In genomic region chr1:235865565-235866206, GRCh38 we compare ENCODE assay signal across 8 cellular contexts. TPM values are rescaled to one million over a fixed set of nuclear protein-coding genes. Genes with fewer than 3 reads are reported as not detected.
A peak's percentile ranks its signal among the peaks of the same experiment; 100 is the strongest.
DNase-seq lines count a peak whose midpoint lies in the region; ATAC-seq and TF ChIP-seq lines count a peak whose summit lies in the region.

No MANE protein-coding gene starts in this region.

- TF ChIP-seq CTCF in left lung (IDR thresholded peaks at IDR 0.05) (no peak), thyroid gland (IDR thresholded peaks at IDR 0.05) (peak in 2 of 6 experiments; percentile 23 to 28)

- peaks cover 42% of the 10 kb centered on the region for H3K4me1 Mint-ChIP-seq in activated naive CD8-positive, alpha-beta T cell treated with anti-CD3 and anti-CD28 coated beads for 36 hours

- H3K36me3 ChIP-seq in left lung (no peaks in the 10 kb centered on the region), thyroid gland (no peaks in the 10 kb centered on the region)

- ATAC-seq in HG03196 (IDR thresholded peaks at IDR 0.05; ENCODE audit: unreplicated experiment) (peak; percentile 2), left lung (no peak), HG02885 (IDR thresholded peaks at IDR 0.05; ENCODE audit: poor library complexity, unreplicated experiment) (no peak)

- 3 to 4% methylated on average over 16 of the region's 16 CpGs for WGBS in thyroid gland, 2 donors

- intact Hi-C loops in left lung (cut with DNase I) (loop anchor here in 1 of 2 donors (10.0 kb wide), 1 partner anchor 79 kb away; no protein-coding TSS in a partner anchor), thyroid gland (cut with DNase I) (no loop called here)

- peak overlapping the region; percentile 97 for H3K4me3 Mint-ChIP-seq in activated naive CD8-positive, alpha-beta T cell treated with anti-CD3 and anti-CD28 coated beads for 36 hours

- H3K27ac Mint-ChIP-seq in activated naive CD8-positive, alpha-beta T cell treated with anti-CD3 and anti-CD28 coated beads for 36 hours: no peak overlapping the region

- H3K27ac ChIP-seq in left lung: peak overlapping the region; percentile 97 to 99
- peak overlapping the region; percentile 94 to 97 (median 97) for H3K27ac ChIP-seq in thyroid gland

- H3K4me1 ChIP-seq in left lung (peaks cover 10 to 62% of the 10 kb centered on the region in 2 donors), thyroid gland (peaks cover 13 to 19% of the 10 kb centered on the region in 2 donors)

- no peak for TF ChIP-seq POLR2A in thyroid gland (IDR thresholded peaks at IDR 0.05)

- no peaks in the 10 kb centered on the region for H3K9me3 ChIP-seq in left lung
- no peaks in the 10 kb centered on the region for H3K9me3 ChIP-seq in thyroid gland

- DNase-seq in NCI-H2171 treated with DMSO at 0.1 percent for 48 hours (lab: John Stamatoyannopoulos, UW) (peak; percentile 59), NCI-H2171 (lab: John Stamatoyannopoulos, UW) (no peak), left lung (no peak), thyroid gland (no peak), iPS-NIHi11 (ENCODE audit: low spot score) (no peak)
- no peak for DNase-seq in activated naive CD8-positive, alpha-beta T cell treated with anti-CD3 and anti-CD28 coated beads for 36 hours

- H3K9me3 Mint-ChIP-seq in activated naive CD8-positive, alpha-beta T cell treated with anti-CD3 and anti-CD28 coated beads for 36 hours: no peaks in the 10 kb centered on the region

- peaks cover 46% of the 10 kb centered on the region for H3K36me3 Mint-ChIP-seq in activated naive CD8-positive, alpha-beta T cell treated with anti-CD3 and anti-CD28 coated beads for 36 hours

- H3K4me3 ChIP-seq in left lung (peak overlapping the region; percentile 90 to 96), thyroid gland (replicated peaks in 1 of 3) (peak overlapping the region; percentile 16 to 71 (median 66))

- H3K27me3 Mint-ChIP-seq in activated naive CD8-positive, alpha-beta T cell treated with anti-CD3 and anti-CD28 coated beads for 36 hours: no peaks in the 10 kb centered on the region

- H3K27me3 ChIP-seq in left lung: no peaks in the 10 kb centered on the region
- H3K27me3 ChIP-seq in thyroid gland: no peaks in the 10 kb centered on the region

RNA-seq across cellular contexts. Expression of gene LYST, which starts 1.0 kb away (rescaled TPM):
- total RNA-seq in activated naive CD8-positive, alpha-beta T cell treated with anti-CD3 and anti-CD28 coated beads for 36 hours: 10 to 100 TPM; 63.8 to 76.2 TPM
- 10 to 100 TPM; 33.4 to 64.9 TPM for total RNA-seq in left lung
- total RNA-seq in thyroid gland: 10 to 100 TPM; 46.8 to 68.4 (median 47.8) TPM
